Comparison of ENCODE assay signal across 18 cellular contexts in genomic region chr17:75991396-75991795, GRCh38. TPM values are rescaled to one million over a fixed set of nuclear protein-coding genes. Genes with fewer than 3 reads are reported as not detected.
DNase-seq lines count a peak whose midpoint lies in the region; ATAC-seq and TF ChIP-seq lines count a peak whose summit lies in the region.
"Had no signal": no experiment of that assay in that cellular context is flagged by ENCODE, and none has a peak within 500 bp of the region (broad histone marks: within the 10 kb centered on the region; RNA-seq: fewer than 3 reads in every experiment).

No MANE protein-coding gene starts in this region.

- H3K23ac ChIP-seq in trophoblast cell (ENCODE audit: low read length), result no peak overlapping the region

- H3K27ac ChIP-seq in OCI-LY3 (ENCODE audit: low read length) (no peak overlapping the region), trophoblast cell (ENCODE audit: low read depth, low read length) (no peak overlapping the region), gastrocnemius medialis (no peak overlapping the region), colonic mucosa (no peak overlapping the region)

- H3K36me3 ChIP-seq in OCI-LY3 (replicated peaks; ENCODE audit: low read depth, low read length) (peaks cover 6% of the 10 kb centered on the region), trophoblast cell (ENCODE audit: control insufficient read depth in 1 of 2, insufficient read depth in 2 of 2, low read length in 2 of 2) (peaks cover 14 to 17% of the 10 kb centered on the region in 2 experiments), gastrocnemius medialis (peaks cover 0 to 7% of the 10 kb centered on the region in 2 donors), colonic mucosa (no peaks in the 10 kb centered on the region)

- H3K4me3 Mint-ChIP-seq in CD14-positive monocyte, result no peak overlapping the region
- H3K4me3 Mint-ChIP-seq: CD4-positive, alpha-beta memory T cell; HFFc6 had no signal

- no peak overlapping the region for H3K18ac ChIP-seq in trophoblast cell (ENCODE audit: low read length)

- H3K27me3 Mint-ChIP-seq in CD14-positive monocyte (ENCODE audit: low read depth in 3 of 3), result peaks cover 0 to under 1% (median 0%) of the 10 kb centered on the region in 3 donors
- H3K27me3 Mint-ChIP-seq: CD4-positive, alpha-beta memory T cell had no signal

- H2AFZ ChIP-seq in OCI-LY3 (ENCODE audit: low read depth, low read length) (no peak overlapping the region), trophoblast cell (ENCODE audit: insufficient read depth, low read length, poor library complexity) (no peak overlapping the region)

- H3K9me3 ChIP-seq in OCI-LY3 (ENCODE audit: insufficient read depth, low read length) (no peaks in the 10 kb centered on the region), trophoblast cell (ENCODE audit: insufficient read depth, low read depth, low read length) (peaks cover 3% of the 10 kb centered on the region), gastrocnemius medialis (no peaks in the 10 kb centered on the region), colonic mucosa (no peaks in the 10 kb centered on the region)

- peak; percentile 5 for DNase-seq in CD14-positive monocyte (ENCODE audit: low spot score)
- DNase-seq in islet precursor cell, result peak; percentile 29
- DNase-seq in trophoblast cell, result no peak
- DNase-seq in gastrocnemius medialis, result no peak
- DNase-seq in cortex of kidney (lab: John Stamatoyannopoulos, UW), result no peak
- no peak for DNase-seq in NCI-H2227 treated with DMSO at 0.1 percent for 48 hours (lab: John Stamatoyannopoulos, UW)
- no peak for DNase-seq in colonic mucosa
- DNase-seq: ACHN; C1 segment of cervical spinal cord; CD4-positive, alpha-beta memory T cell; DMS153; DMS79 treated with DMSO at 0.1 percent for 48 hours; EL; HCEC 1CT; HFFc6; IMR-90 had no signal

- H3K4me2 ChIP-seq in OCI-LY3 (ENCODE audit: low read length), result peak overlapping the region; percentile 42
- no peak overlapping the region for H3K4me2 ChIP-seq in trophoblast cell (ENCODE audit: low read length)

- H3K79me1 ChIP-seq in trophoblast cell (ENCODE audit: low read length), result no peaks in the 10 kb centered on the region

- H3K27ac Mint-ChIP-seq in CD14-positive monocyte, result peak overlapping the region in 1 of 7 donors; percentile 46
- H3K27ac Mint-ChIP-seq: HFFc6 had no signal

- no peak overlapping the region for H3K4ac ChIP-seq in trophoblast cell (ENCODE audit: low read depth, low read length)

- intact Hi-C loops in CD14-positive monocyte (cut with micrococcal nuclease), result no loop called here
- intact Hi-C loops in gastrocnemius medialis (cut with DNase I; ENCODE audit: low total_unique reads), result no loop called here
- intact Hi-C loops in colonic mucosa (cut with DNase I), result no loop called here

- no peak overlapping the region for H2AK5ac ChIP-seq in trophoblast cell (ENCODE audit: low read length)

- H3K4me1 ChIP-seq in OCI-LY3 (ENCODE audit: low read length) (peaks cover 13% of the 10 kb centered on the region), trophoblast cell (ENCODE audit: control insufficient read depth in 1 of 2, insufficient read depth in 2 of 2, low read length in 2 of 2) (no peaks in the 10 kb centered on the region), gastrocnemius medialis (no peaks in the 10 kb centered on the region), colonic mucosa (no peaks in the 10 kb centered on the region)

- H3K9ac ChIP-seq in OCI-LY3 (ENCODE audit: low read length) (no peak overlapping the region), trophoblast cell (ENCODE audit: low read length) (no peak overlapping the region), colonic mucosa (ENCODE audit: low read depth in 2 of 2, low read length in 2 of 2) (no peak overlapping the region)

- in situ Hi-C loops in gastrocnemius medialis (cut with MboI; ENCODE audit: low sequenced_read_pairs in 4 of 4), result no loop called here

- no peaks in the 10 kb centered on the region for H4K20me1 ChIP-seq in OCI-LY3 (ENCODE audit: insufficient read depth, low read length)

- H2BK5ac ChIP-seq in trophoblast cell (ENCODE audit: low read depth, low read length, poor library complexity), result no peak overlapping the region

- H4K91ac ChIP-seq in trophoblast cell (ENCODE audit: low read depth, low read length), result no peak overlapping the region

- H3K36me3 Mint-ChIP-seq in CD14-positive monocyte, result peaks cover 37 to 63% of the 10 kb centered on the region in 2 donors

- no peak for TF ChIP-seq POLR2A in gastrocnemius medialis (IDR thresholded peaks at IDR 0.05)

- peaks cover 0 to 1% (median 0%) of the 10 kb centered on the region in 7 donors for H3K9me3 Mint-ChIP-seq in CD14-positive monocyte
- H3K9me3 Mint-ChIP-seq: CD4-positive, alpha-beta memory T cell; HFFc6 had no signal

- H4K12ac ChIP-seq in trophoblast cell (ENCODE audit: low read depth, low read length), result no peak overlapping the region

- H3K27me3 ChIP-seq in OCI-LY3 (ENCODE audit: low read depth, low read length) (no peaks in the 10 kb centered on the region), trophoblast cell (ENCODE audit: insufficient read depth, low read length) (no peaks in the 10 kb centered on the region), gastrocnemius medialis (no peaks in the 10 kb centered on the region), colonic mucosa (no peaks in the 10 kb centered on the region)

- no peak overlapping the region for H3K14ac ChIP-seq in trophoblast cell (ENCODE audit: low read length)

- H3K79me2 ChIP-seq in OCI-LY3 (ENCODE audit: low read length) (no peaks in the 10 kb centered on the region), trophoblast cell (ENCODE audit: control insufficient read depth, insufficient read depth, low read length, poor library complexity) (no peaks in the 10 kb centered on the region)

- no peak overlapping the region for H4K8ac ChIP-seq in trophoblast cell (ENCODE audit: low read depth, low read length)

- TF ChIP-seq CTCF in CD14-positive monocyte (IDR thresholded peaks at IDR 0.05), result no peak
- no peak for TF ChIP-seq CTCF in OCI-LY3 (IDR thresholded peaks at IDR 0.05; ENCODE audit: low read depth, low read length)
- no peak for TF ChIP-seq CTCF in gastrocnemius medialis (IDR thresholded peaks at IDR 0.05 in 4 of 5, conservative IDR thresholded peaks at IDR 0.05 in 1 of 5)
- TF ChIP-seq CTCF in colonic mucosa (IDR thresholded peaks at IDR 0.05), result no peak

- H3K4me3 ChIP-seq in OCI-LY3 (ENCODE audit: low read length), result no peak overlapping the region
- H3K4me3 ChIP-seq in trophoblast cell (ENCODE audit: low read depth, low read length), result peak overlapping the region; percentile 20
- no peak overlapping the region for H3K4me3 ChIP-seq in gastrocnemius medialis
- no peak overlapping the region for H3K4me3 ChIP-seq in colonic mucosa

- WGBS in trophoblast cell (ENCODE audit: extremely low coverage, insufficient coverage, insufficient read length), result no CpG with 5 or more reads among the region's 9 CpGs

- no peak for ATAC-seq in gastrocnemius medialis

- H3K4me1 Mint-ChIP-seq in CD14-positive monocyte, result peaks cover 12% of the 10 kb centered on the region

- H2BK12ac ChIP-seq in trophoblast cell (ENCODE audit: low read length), result no peak overlapping the region

- H2BK120ac ChIP-seq in trophoblast cell (ENCODE audit: insufficient read depth, low read length, poor library complexity), result no peak overlapping the region

RNA-seq across cellular contexts. Expression of gene CDK3, which starts 9.3 kb away (rescaled TPM):
- not detected for polyA plus RNA-seq in CD14-positive monocyte
- 7.5 and 8.6 TPM in 2 replicates for polyA plus RNA-seq in trophoblast cell (2013)
- 1 to 10 TPM in 2 of 4 donors, under 1 TPM in 2; 0.33 to 1.8 (median 1.1) TPM for total RNA-seq in gastrocnemius medialis
- total RNA-seq in colonic mucosa, result 1 to 10 TPM; 5.3 to 8.2 TPM

RNA-seq across cellular contexts. Expression of gene TEN1, which starts 12.4 kb away (rescaled TPM):
- polyA plus RNA-seq in CD14-positive monocyte, result 10 to 100 TPM; 22.4 to 31.3 TPM
- polyA plus RNA-seq in trophoblast cell (2013), result 23.8 and 25.0 TPM in 2 replicates
- 1 to 10 TPM; 4.2 to 9.2 (median 6.8) TPM for total RNA-seq in gastrocnemius medialis
- 10 to 100 TPM; 15.9 to 18.6 TPM for total RNA-seq in colonic mucosa

RNA-seq across cellular contexts. Expression of gene ACOX1, which starts 12.4 kb away (rescaled TPM):
- 10 to 100 TPM; 49.2 to 49.7 TPM for polyA plus RNA-seq in CD14-positive monocyte
- polyA plus RNA-seq in trophoblast cell (2013), result 31.9 and 34.4 TPM in 2 replicates
- total RNA-seq in gastrocnemius medialis (10 to 100 TPM; 64.8 to 96.6 (median 80.7) TPM), colonic mucosa (100 to 1,000 TPM; 110 to 136 TPM)

RNA-seq across cellular contexts. Expression of gene EVPL, which starts 35.7 kb away (rescaled TPM):
- polyA plus RNA-seq in CD14-positive monocyte, result not detected
- 0.04 and 0.06 TPM in 2 replicates for polyA plus RNA-seq in trophoblast cell (2013)
- total RNA-seq in gastrocnemius medialis (under 1 TPM in 2 of 4 donors, not detected in 2; 0.02 to 0.07 TPM), colonic mucosa (10 to 100 TPM; 18.8 to 31.1 TPM)
- total RNA-seq: A172; CD4-positive, alpha-beta memory T cell; HFFc6; IMR-90 had no signal
- polyA plus RNA-seq: CD4-positive, alpha-beta memory T cell; IMR-90 had no signal

RNA-seq across cellular contexts. Expression of gene FBF1, which starts 50.6 kb away (rescaled TPM):
- polyA plus RNA-seq in CD14-positive monocyte, result under 1 TPM; 0.32 to 0.62 TPM
- 3.2 and 3.6 TPM in 2 replicates for polyA plus RNA-seq in trophoblast cell (2013)
- 1 to 10 TPM; 2.5 to 6.4 (median 5.8) TPM for total RNA-seq in gastrocnemius medialis
- 10 to 100 TPM in 1 of 2 donors, 1 to 10 TPM in 1; 3.2 to 21.5 TPM for total RNA-seq in colonic mucosa

Comparison
In these comparisons a context has a peak if more than half of its experiments do, and no peak if none do; other contexts are left out.
1. DNase-seq: peak in CD14-positive monocyte (single experiment) and islet precursor cell (single experiment); none in trophoblast cell (0 of 2), gastrocnemius medialis (0 of 2), cortex of kidney (single experiment), NCI-H2227 treated with DMSO at 0.1 percent for 48 hours (single experiment) and colonic mucosa (single experiment).